ENCODE assay signal across 17 cellular contexts in genomic region chr4:40377462-40378385, GRCh38. TPM values are rescaled to one million over a fixed set of nuclear protein-coding genes. Genes with fewer than 3 reads are reported as not detected.
DNase-seq lines count a peak whose midpoint lies in the region; ATAC-seq and TF ChIP-seq lines count a peak whose summit lies in the region.
"Had no signal": no experiment of that assay in that cellular context is flagged by ENCODE, and none has a peak within 500 bp of the region (broad histone marks: within the 10 kb centered on the region; RNA-seq: fewer than 3 reads in every experiment).

No MANE protein-coding gene starts in this region.

- H3K27me3 ChIP-seq in RWPE2 (ENCODE audit: insufficient read depth, poor library complexity, severe bottlenecking) (no peaks in the 10 kb centered on the region), fibroblast of lung (ENCODE audit: control insufficient read depth, insufficient read depth, low read length) (no peaks in the 10 kb centered on the region)
- H3K27me3 ChIP-seq: right lobe of liver had no signal

- H2AFZ ChIP-seq in fibroblast of lung (ENCODE audit: low read length), result no peak overlapping the region

- no peaks in the 10 kb centered on the region for H3K79me2 ChIP-seq in fibroblast of lung (ENCODE audit: control insufficient read depth, insufficient read depth, low read length)

- no peak overlapping the region for H3K9ac ChIP-seq in fibroblast of lung (ENCODE audit: insufficient read depth, low read length)

- H3K9me3 ChIP-seq in RWPE2 (ENCODE audit: severe bottlenecking), result no peaks in the 10 kb centered on the region
- no peaks in the 10 kb centered on the region for H3K9me3 ChIP-seq in fibroblast of lung (ENCODE audit: control insufficient read depth, insufficient read depth, low read depth, low read length)
- H3K9me3 ChIP-seq: right lobe of liver had no signal

- H4K20me1 ChIP-seq in fibroblast of lung (ENCODE audit: control insufficient read depth, extremely low read depth, insufficient read depth, low read length), result no peaks in the 10 kb centered on the region

- H3K4me1 ChIP-seq in RWPE2 (ENCODE audit: insufficient read depth, poor library complexity, severe bottlenecking) (no peaks in the 10 kb centered on the region), fibroblast of lung (ENCODE audit: control insufficient read depth, extremely low read depth, insufficient read depth, low read length) (no peaks in the 10 kb centered on the region)

- no peak overlapping the region for H3K4me3 Mint-ChIP-seq in T-helper 1 cell treated with Interleukin-12 subunit alpha and Interleukin-12 subunit beta and Interleukin-4 antibody, amounts not matched to agents 30 μg/mL and 1 μg/mL, for 36 hours
- no peak overlapping the region for H3K4me3 Mint-ChIP-seq in stimulated activated naive B cell treated with anti-CD40 and anti-IgM and Interleukin-4, amounts not matched to agents 10 μg/mL and 1 μg/mL and 100 μg/mL, for 72 hours
- H3K4me3 Mint-ChIP-seq: activated T-cell treated with anti-CD3 and anti-CD28 coated beads, Interleukin-2, amount 50 U/mL, for 24 hours; nephron progenitor cell had no signal

- no peaks in the 10 kb centered on the region for H3K27me3 Mint-ChIP-seq in T-helper 1 cell treated with Interleukin-12 subunit alpha and Interleukin-12 subunit beta and Interleukin-4 antibody, amounts not matched to agents 30 μg/mL and 1 μg/mL, for 36 hours (ENCODE audit: low read depth)
- no peaks in the 10 kb centered on the region for H3K27me3 Mint-ChIP-seq in stimulated activated naive B cell treated with anti-CD40 and anti-IgM and Interleukin-4, amounts not matched to agents 10 μg/mL and 1 μg/mL and 100 μg/mL, for 72 hours
- H3K27me3 Mint-ChIP-seq: activated T-cell treated with anti-CD3 and anti-CD28 coated beads, Interleukin-2, amount 50 U/mL, for 24 hours had no signal

- H3K9me3 Mint-ChIP-seq in T-helper 1 cell treated with Interleukin-12 subunit alpha and Interleukin-12 subunit beta and Interleukin-4 antibody, amounts not matched to agents 30 μg/mL and 1 μg/mL, for 36 hours, result no peaks in the 10 kb centered on the region
- H3K9me3 Mint-ChIP-seq in stimulated activated naive B cell treated with anti-CD40 and anti-IgM and Interleukin-4, amounts not matched to agents 10 μg/mL and 1 μg/mL and 100 μg/mL, for 72 hours, result no peaks in the 10 kb centered on the region
- H3K9me3 Mint-ChIP-seq: activated T-cell treated with anti-CD3 and anti-CD28 coated beads, Interleukin-2, amount 50 U/mL, for 24 hours; nephron progenitor cell had no signal

- peak overlapping the region; percentile 31 for H3K27ac Mint-ChIP-seq in T-helper 1 cell treated with Interleukin-12 subunit alpha and Interleukin-12 subunit beta and Interleukin-4 antibody, amounts not matched to agents 30 μg/mL and 1 μg/mL, for 36 hours
- no peak overlapping the region for H3K27ac Mint-ChIP-seq in stimulated activated naive B cell treated with anti-CD40 and anti-IgM and Interleukin-4, amounts not matched to agents 10 μg/mL and 1 μg/mL and 100 μg/mL, for 72 hours
- H3K27ac Mint-ChIP-seq: activated T-cell treated with anti-CD3 and anti-CD28 coated beads, Interleukin-2, amount 50 U/mL, for 24 hours; nephron progenitor cell had no signal

- no peak overlapping the region for H3K4me3 ChIP-seq in RWPE2 (ENCODE audit: severe bottlenecking)
- H3K4me3 ChIP-seq in fibroblast of lung (replicated peaks in 1 of 4; ENCODE audit: control extremely low read depth in 1 of 4, insufficient read depth in 1 of 4, low read depth in 3 of 4, low read length in 4 of 4), result no peak overlapping the region
- H3K4me3 ChIP-seq: right lobe of liver had no signal

- H3K27ac ChIP-seq in RWPE2 (ENCODE audit: poor library complexity, severe bottlenecking), result no peak overlapping the region
- H3K27ac ChIP-seq in fibroblast of lung (ENCODE audit: insufficient read depth, low read length), result no peak overlapping the region
- H3K27ac ChIP-seq: right lobe of liver had no signal

- no peaks in the 10 kb centered on the region for H3K36me3 ChIP-seq in RWPE2 (ENCODE audit: low read depth)
- no peaks in the 10 kb centered on the region for H3K36me3 ChIP-seq in fibroblast of lung (ENCODE audit: control insufficient read depth, insufficient read depth, low read length)
- H3K36me3 ChIP-seq: right lobe of liver had no signal

- no peak overlapping the region for H3K4me2 ChIP-seq in fibroblast of lung (ENCODE audit: extremely low read depth, insufficient read depth, low read length)

- H3K4me1 Mint-ChIP-seq in T-helper 1 cell treated with Interleukin-12 subunit alpha and Interleukin-12 subunit beta and Interleukin-4 antibody, amounts not matched to agents 30 μg/mL and 1 μg/mL, for 36 hours (ENCODE audit: low read depth), result no peaks in the 10 kb centered on the region
- no peaks in the 10 kb centered on the region for H3K4me1 Mint-ChIP-seq in stimulated activated naive B cell treated with anti-CD40 and anti-IgM and Interleukin-4, amounts not matched to agents 10 μg/mL and 1 μg/mL and 100 μg/mL, for 72 hours
- H3K4me1 Mint-ChIP-seq: nephron progenitor cell had no signal

- ATAC-seq in RWPE2 (ENCODE audit: low read depth) (peak; percentile 76), GM21390 (IDR thresholded peaks at IDR 0.05; ENCODE audit: unreplicated experiment) (no peak), HG02981 (IDR thresholded peaks at IDR 0.05; ENCODE audit: unreplicated experiment) (no peak)
- peak; percentile 31 to 48 for ATAC-seq in stimulated activated naive B cell treated with anti-CD40 and anti-IgM and Interleukin-4, amounts not matched to agents 10 μg/mL and 1 μg/mL and 100 μg/mL, for 72 hours (replicated peaks)
- ATAC-seq: left ventricle myocardium superior had no signal

- TF ChIP-seq CTCF in RWPE2 (IDR thresholded peaks at IDR 0.05; ENCODE audit: poor library complexity, severe bottlenecking) (no peak), fibroblast of lung (conservative IDR thresholded peaks at IDR 0.05 in 1 of 2, IDR thresholded peaks at IDR 0.05 in 1 of 2; ENCODE audit: low read depth in 1 of 2, low read length in 2 of 2) (no peak)

- DNase-seq in T-helper 1 cell (no peak), RWPE2 (ENCODE audit: low spot score) (no peak), fibroblast of lung (ENCODE audit: low read depth in 2 of 2) (peak; percentile 8 to 31), SIG-M5 (lab: John Stamatoyannopoulos, UW) (no peak)
- no peak for DNase-seq in stimulated activated naive B cell treated with anti-CD40 and anti-IgM and Interleukin-4, amounts not matched to agents 10 μg/mL and 1 μg/mL and 100 μg/mL, for 72 hours
- DNase-seq: activated CD4-positive, alpha-beta T cell treated with anti-CD3 and anti-CD28 coated beads for 4 hours; activated T-cell treated with anti-CD3 and anti-CD28 coated beads, Interleukin-2, amount 50 U/mL, for 24 hours; head of caudate nucleus; left ventricle myocardium superior; NCI-H446; nephron progenitor cell; OCI-M1; right lobe of liver had no signal

- H3K36me3 Mint-ChIP-seq in T-helper 1 cell treated with Interleukin-12 subunit alpha and Interleukin-12 subunit beta and Interleukin-4 antibody, amounts not matched to agents 30 μg/mL and 1 μg/mL, for 36 hours (ENCODE audit: low read depth), result no peaks in the 10 kb centered on the region
- H3K36me3 Mint-ChIP-seq in stimulated activated naive B cell treated with anti-CD40 and anti-IgM and Interleukin-4, amounts not matched to agents 10 μg/mL and 1 μg/mL and 100 μg/mL, for 72 hours, result no peaks in the 10 kb centered on the region

RNA-seq across cellular contexts. Expression of gene CHRNA9, which starts 42.6 kb away (rescaled TPM):
- not detected in 2 replicates for total RNA-seq in fibroblast of lung
- not detected in 2 replicates for polyA plus RNA-seq in fibroblast of lung
- not detected in 2 replicates for polyA plus RNA-seq in fibroblast of lung (2012)
- polyA minus RNA-seq in fibroblast of lung (ENCODE audit: low replicate concordance), result not detected in 2 replicates
- total RNA-seq: left ventricle myocardium superior, right lobe of liver, subcutaneous adipose tissue had no signal

Comparison
In these comparisons a context has a peak if more than half of its experiments do, and no peak if none do; other contexts are left out.
1. DNase-seq: peak in fibroblast of lung (2 of 2); none in T-helper 1 cell (0 of 5), RWPE2 (single experiment), stimulated activated naive B cell treated with anti-CD40 and anti-IgM and Interleukin-4, amounts not matched to agents 10 μg/mL and 1 μg/mL and 100 μg/mL, for 72 hours (single experiment) and SIG-M5 (single experiment).
2. ATAC-seq: peak in RWPE2 (single experiment) and stimulated activated naive B cell treated with anti-CD40 and anti-IgM and Interleukin-4, amounts not matched to agents 10 μg/mL and 1 μg/mL and 100 μg/mL, for 72 hours (2 of 2); none in GM21390 (single experiment) and HG02981 (single experiment).